Comparison of ENCODE assay signal across 17 cellular contexts in genomic region chr22:25353516-25354445, GRCh38.
"Had no signal": no experiment of that assay in that cellular context is flagged by ENCODE, and none has a peak within 500 bp of the region (broad histone marks: within the 10 kb centered on the region; RNA-seq: fewer than 3 reads in every experiment).

No MANE protein-coding gene starts in this region.

- ATAC-seq: activated CD4-positive, alpha-beta T cell treated with anti-CD3 and anti-CD28 coated beads for 36 hours; heart right ventricle; natural killer cell; stimulated activated effector memory CD8-positive, alpha-beta T cell treated with anti-CD3 and anti-CD28 coated beads, Interleukin-12 subunit alpha, Interleukin-12 subunit beta, amount 100 ng/mL, for 72 hours; stimulated activated naive CD8-positive, alpha-beta T cell treated with anti-CD3 and anti-CD28 coated beads, Interleukin-15, amount 100 ng/mL, for 72 hours had no signal

- H3K9me3 Mint-ChIP-seq: activated B cell treated with CpG ODN at 0.5 μM for 24 hours; natural killer cell; stimulated activated effector memory CD8-positive, alpha-beta T cell treated with anti-CD3 and anti-CD28 coated beads, Interleukin-12 subunit alpha, Interleukin-12 subunit beta, amount 100 ng/mL, for 72 hours; stimulated activated naive CD8-positive, alpha-beta T cell treated with anti-CD3 and anti-CD28 coated beads, Interleukin-15, amount 100 ng/mL, for 72 hours; T-helper 1 cell treated with Interleukin-12 subunit alpha and Interleukin-12 subunit beta and Interleukin-4 antibody, amounts not matched to agents 30 μg/mL and 1 μg/mL, for 36 hours had no signal

- H3K4me3 Mint-ChIP-seq: activated B cell treated with CpG ODN at 0.5 μM for 24 hours; activated CD4-positive, alpha-beta T cell treated with anti-CD3 and anti-CD28 coated beads for 36 hours; natural killer cell; stimulated activated effector memory CD8-positive, alpha-beta T cell treated with anti-CD3 and anti-CD28 coated beads, Interleukin-12 subunit alpha, Interleukin-12 subunit beta, amount 100 ng/mL, for 72 hours; stimulated activated naive CD8-positive, alpha-beta T cell treated with anti-CD3 and anti-CD28 coated beads, Interleukin-15, amount 100 ng/mL, for 72 hours; T-helper 1 cell treated with Interleukin-12 subunit alpha and Interleukin-12 subunit beta and Interleukin-4 antibody, amounts not matched to agents 30 μg/mL and 1 μg/mL, for 36 hours had no signal

- H3K4me1 Mint-ChIP-seq: activated B cell treated with CpG ODN at 0.5 μM for 24 hours; activated CD4-positive, alpha-beta T cell treated with anti-CD3 and anti-CD28 coated beads for 36 hours; natural killer cell; stimulated activated effector memory CD8-positive, alpha-beta T cell treated with anti-CD3 and anti-CD28 coated beads, Interleukin-12 subunit alpha, Interleukin-12 subunit beta, amount 100 ng/mL, for 72 hours; stimulated activated naive CD8-positive, alpha-beta T cell treated with anti-CD3 and anti-CD28 coated beads, Interleukin-15, amount 100 ng/mL, for 72 hours had no signal

- H3K27me3 Mint-ChIP-seq: activated B cell treated with CpG ODN at 0.5 μM for 24 hours; activated CD4-positive, alpha-beta T cell treated with anti-CD3 and anti-CD28 coated beads for 36 hours; stimulated activated naive CD8-positive, alpha-beta T cell treated with anti-CD3 and anti-CD28 coated beads, Interleukin-15, amount 100 ng/mL, for 72 hours had no signal

- DNase-seq: activated CD4-positive, alpha-beta T cell treated with anti-CD3 and anti-CD28 coated beads for 36 hours; activated CD4-positive, alpha-beta T cell treated with anti-CD3 and anti-CD28 coated beads, Interleukin-2, amount 50 U/mL, for 4 hours; amygdala; heart right ventricle; islet precursor cell; mammary epithelial cell; midbrain; natural killer cell; small intestine; stimulated activated CD4-positive, alpha-beta T cell treated with anti-CD3 and anti-CD28 coated beads, Interleukin-2, amount 100 ng/mL, for 24 hours; stimulated activated naive CD8-positive, alpha-beta T cell treated with anti-CD3 and anti-CD28 coated beads, Interleukin-15, amount 100 ng/mL, for 72 hours; T1000 had no signal

- H3K27me3 ChIP-seq: heart right ventricle, right lobe of liver, tibial nerve had no signal

- H3K27ac Mint-ChIP-seq: activated B cell treated with CpG ODN at 0.5 μM for 24 hours; activated CD4-positive, alpha-beta T cell treated with anti-CD3 and anti-CD28 coated beads for 36 hours; natural killer cell; stimulated activated effector memory CD8-positive, alpha-beta T cell treated with anti-CD3 and anti-CD28 coated beads, Interleukin-12 subunit alpha, Interleukin-12 subunit beta, amount 100 ng/mL, for 72 hours; T-helper 1 cell treated with Interleukin-12 subunit alpha and Interleukin-12 subunit beta and Interleukin-4 antibody, amounts not matched to agents 30 μg/mL and 1 μg/mL, for 36 hours had no signal

- H3K4me3 ChIP-seq: heart right ventricle, right lobe of liver, tibial nerve had no signal
